ENCODE assay signal across 1 cellular context in the genomic region with DNA sequence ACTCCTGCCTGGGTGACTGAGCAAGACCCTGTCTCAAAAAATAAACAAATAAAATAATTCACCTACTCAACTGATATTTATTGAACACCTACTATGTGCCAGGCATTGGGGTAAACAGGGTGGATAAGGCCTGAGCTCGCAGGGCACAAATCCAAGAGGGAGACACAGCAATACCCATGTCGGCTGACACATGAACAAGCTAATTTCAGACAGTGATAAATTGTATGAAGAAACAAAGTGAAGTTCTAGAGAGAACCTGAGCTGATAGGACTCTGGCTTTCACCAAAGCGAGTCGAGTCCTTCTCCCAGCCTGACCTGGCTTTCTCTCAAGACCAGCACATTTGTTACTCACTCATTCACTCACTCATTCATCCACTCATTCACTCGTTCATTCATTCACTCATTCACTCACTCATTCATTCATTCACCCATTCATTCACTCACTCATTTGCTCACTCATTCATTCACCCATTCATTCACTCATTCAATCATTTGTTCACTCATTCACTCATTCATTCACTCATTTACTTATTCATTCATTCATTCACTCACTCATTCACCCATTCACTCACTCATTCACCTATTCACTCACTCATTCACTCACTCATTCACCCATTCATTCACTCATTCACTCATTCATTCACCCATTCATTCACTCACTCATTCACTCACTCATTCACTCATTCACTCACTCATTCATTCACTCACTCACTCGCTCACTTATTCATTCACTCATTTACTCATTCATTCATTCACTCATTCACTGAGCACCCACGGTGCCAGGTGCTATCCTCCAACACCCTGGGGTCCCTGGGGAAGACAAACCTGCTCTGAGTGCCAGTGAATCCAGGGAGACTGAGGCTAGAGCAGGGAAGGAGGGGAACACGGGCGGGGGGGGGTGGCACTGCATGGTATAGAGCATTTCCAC.
TF ChIP-seq lines count a peak whose summit lies in the region.

No MANE protein-coding gene starts in this region.

TF ChIP-seq in K562, 482 proteins besides CTCF, POLR2A, EP300 and RAD21 (continued from another document):
- TF ChIP-seq, protein P1, sequence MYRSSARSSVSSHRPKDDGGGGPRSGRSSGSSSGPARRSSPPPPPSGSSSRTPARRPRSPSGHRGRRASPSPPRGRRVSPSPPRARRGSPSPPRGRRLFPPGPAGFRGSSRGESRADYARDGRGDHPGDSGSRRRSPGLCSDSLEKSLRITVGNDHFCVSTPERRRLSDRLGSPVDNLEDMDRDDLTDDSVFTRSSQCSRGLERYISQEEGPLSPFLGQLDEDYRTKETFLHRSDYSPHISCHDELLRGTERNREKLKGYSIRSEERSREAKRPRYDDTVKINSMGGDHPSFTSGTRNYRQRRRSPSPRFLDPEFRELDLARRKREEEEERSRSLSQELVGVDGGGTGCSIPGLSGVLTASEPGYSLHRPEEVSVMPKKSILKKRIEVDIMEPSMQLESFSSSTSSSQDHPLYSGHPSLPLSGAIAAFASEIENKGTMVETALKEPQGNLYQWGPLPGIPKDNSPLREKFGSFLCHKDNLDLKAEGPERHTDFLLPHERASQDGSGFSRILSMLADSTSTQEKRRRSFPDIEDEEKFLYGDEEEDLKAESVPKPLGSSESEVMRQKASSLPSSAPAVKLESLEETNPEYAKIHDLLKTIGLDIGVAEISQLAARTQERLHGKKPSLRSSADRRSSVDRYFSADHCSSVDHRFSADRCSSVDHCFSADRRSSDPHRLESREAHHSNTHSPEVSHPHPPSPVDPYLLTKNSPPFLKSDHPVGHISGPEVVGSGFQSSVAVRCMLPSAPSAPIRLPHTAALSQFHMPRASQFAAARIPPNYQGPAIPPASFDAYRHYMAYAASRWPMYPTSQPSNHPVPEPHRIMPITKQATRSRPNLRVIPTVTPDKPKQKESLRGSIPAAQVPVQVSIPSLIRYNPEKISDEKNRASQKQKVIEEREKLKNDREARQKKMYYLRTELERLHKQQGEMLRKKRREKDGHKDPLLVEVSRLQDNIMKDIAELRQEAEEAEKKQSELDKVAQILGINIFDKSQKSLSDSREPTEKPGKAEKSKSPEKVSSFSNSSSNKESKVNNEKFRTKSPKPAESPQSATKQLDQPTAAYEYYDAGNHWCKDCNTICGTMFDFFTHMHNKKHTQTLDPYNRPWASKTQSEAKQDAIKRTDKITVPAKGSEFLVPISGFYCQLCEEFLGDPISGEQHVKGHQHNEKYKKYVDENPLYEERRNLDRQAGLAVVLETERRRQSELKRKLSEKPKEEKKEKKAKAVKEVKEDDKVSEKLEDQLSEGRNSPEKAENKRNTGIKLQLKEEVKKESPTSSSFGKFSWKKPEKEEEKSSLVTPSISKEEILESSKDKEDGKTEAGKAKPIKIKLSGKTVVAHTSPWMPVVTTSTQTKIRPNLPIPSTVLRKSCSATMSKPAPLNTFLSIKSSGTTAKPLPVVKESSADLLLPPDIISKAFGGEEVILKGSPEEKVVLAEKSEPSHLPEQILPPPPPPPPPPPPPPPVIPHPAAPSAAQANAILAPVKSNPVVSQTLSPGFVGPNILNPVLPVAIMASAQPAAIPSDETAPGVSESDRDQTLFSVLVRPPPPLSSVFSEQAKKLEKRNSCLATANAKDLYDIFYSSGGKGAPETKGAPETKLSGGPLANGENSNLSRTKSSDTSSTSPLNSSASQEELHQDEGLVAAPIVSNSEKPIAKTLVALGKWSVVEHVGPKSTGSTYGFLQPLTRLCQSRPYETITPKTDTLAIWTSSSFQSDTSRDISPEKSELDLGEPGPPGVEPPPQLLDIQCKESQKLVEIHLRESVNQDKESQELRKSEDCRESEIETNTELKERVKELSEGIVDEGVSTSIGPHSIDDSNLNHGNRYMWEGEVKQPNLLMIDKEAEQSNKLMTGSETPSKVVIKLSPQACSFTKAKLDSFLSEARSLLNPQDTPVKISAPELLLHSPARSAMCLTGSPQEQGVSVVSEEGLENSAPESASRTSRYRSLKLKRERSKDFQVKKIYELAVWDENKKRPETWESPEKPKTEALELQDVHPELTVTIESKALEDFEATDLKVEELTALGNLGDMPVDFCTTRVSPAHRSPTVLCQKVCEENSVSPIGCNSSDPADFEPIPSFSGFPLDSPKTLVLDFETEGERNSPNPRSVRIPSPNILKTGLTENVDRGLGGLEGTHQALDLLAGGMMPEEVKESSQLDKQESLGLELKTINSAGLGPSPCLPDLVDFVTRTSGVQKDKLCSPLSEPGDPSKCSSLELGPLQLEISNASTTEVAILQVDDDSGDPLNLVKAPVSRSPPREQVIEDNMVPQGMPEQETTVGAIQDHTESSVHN (IDR thresholded peaks at IDR 0.05; ENCODE audit: borderline replicate concordance in 1 of 2, low read depth in 1 of 2), result peak in 1 of 2 experiments; percentile 76; a peak in 2 of 4 replicates
- TF ChIP-seq MEIS2 (IDR thresholded peaks at IDR 0.05; ENCODE audit: partially characterized antibody), result peak; percentile 34
